ENCODE assay signal across 13 cellular contexts in the genomic region with DNA sequence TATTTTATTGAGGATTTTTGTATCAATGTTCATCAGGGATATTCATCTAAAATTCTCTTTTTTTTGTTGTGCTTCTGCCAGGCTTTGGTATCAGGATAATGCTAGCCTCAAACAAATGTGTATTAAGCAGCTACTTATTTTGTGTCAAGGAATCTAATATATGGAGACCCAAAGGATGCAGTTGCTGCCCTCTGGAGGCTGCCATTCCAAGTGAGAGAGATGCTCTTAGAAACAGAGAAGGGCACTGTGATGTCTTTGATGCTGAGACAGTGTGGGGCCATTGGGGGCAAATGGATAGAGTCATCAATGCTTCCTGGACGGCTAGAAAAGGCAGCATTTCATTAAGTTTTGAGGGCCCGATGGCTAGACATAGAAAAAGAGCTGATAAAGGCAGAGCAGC.
DNase-seq lines count a peak whose midpoint lies in the region; ATAC-seq, FAIRE-seq and TF ChIP-seq lines count a peak whose summit lies in the region.
"Had no signal": no experiment of that assay in that cellular context is flagged by ENCODE, and none has a peak within 500 bp of the region (broad histone marks: within the 10 kb centered on the region; RNA-seq: fewer than 3 reads in every experiment).

No MANE protein-coding gene starts in this region.

- CTCF ChIA-PET in OCI-LY7 (lab: Charles Lee; ENCODE audit: unreplicated experiment): no interaction called here

- H3K27ac ChIP-seq in cardiac muscle cell: no peak overlapping the region
- no peak overlapping the region for H3K27ac ChIP-seq in OCI-LY7 (ENCODE audit: low read depth, low read length, poor library complexity, severe bottlenecking)
- H3K27ac ChIP-seq in small intestine (ENCODE audit: low read depth in 1 of 2, low read length in 1 of 2): no peak overlapping the region
- H3K27ac ChIP-seq: HL-60 had no signal

- no peaks in the 10 kb centered on the region for H3K9me3 Mint-ChIP-seq in activated T-helper 1 cell treated with anti-CD3 and anti-CD28 coated beads, Interleukin-12 subunit alpha, Interleukin-12 subunit beta, Interleukin-2, Interleukin-4 antibody, amounts not matched to agents 30 ng/mL and 10 ng/mL and 1 ng/mL, durations not matched to agents 14 hours and 24 hours and 36 hours
- H3K9me3 Mint-ChIP-seq: T-helper 1 cell treated with Interleukin-12 subunit alpha and Interleukin-12 subunit beta and Interleukin-4 antibody, amounts not matched to agents 30 μg/mL and 1 μg/mL, for 36 hours had no signal

- intact Hi-C loops in cardiac septum (cut with DNase I) (no loop called here), OCI-LY7 (cut with micrococcal nuclease; ENCODE audit: unreplicated experiment) (no loop called here)
- intact Hi-C loops in activated T-helper 1 cell treated with anti-CD3 and anti-CD28 coated beads, Interleukin-12 subunit alpha, Interleukin-12 subunit beta, Interleukin-2, Interleukin-4 antibody, amounts not matched to agents 30 ng/mL and 10 ng/mL and 1 ng/mL, durations not matched to agents 14 hours and 24 hours and 36 hours (cut with micrococcal nuclease): loop anchor here (1.0 kb wide), 1 partner anchor 294 kb away; no protein-coding TSS in a partner anchor

- H3K4me2 ChIP-seq in OCI-LY7 (ENCODE audit: low read length): no peak overlapping the region

- peak; percentile 26 for TF ChIP-seq CTCF in cardiac muscle cell (IDR thresholded peaks at IDR 0.05; ENCODE audit: low read depth, low read length)
- TF ChIP-seq CTCF in OCI-LY7 (conservative IDR thresholded peaks at IDR 0.05; ENCODE audit: low read length): no peak; the same call in 1 of the 2 replicates
- TF ChIP-seq CTCF in fibroblast of mammary gland (conservative IDR thresholded peaks at IDR 0.05; ENCODE audit: control insufficient read depth, insufficient read depth, low read depth, low read length): peak; percentile 25

- no TSS peak for BruUV-seq in OCI-LY7 (replicated peaks; lab: Mats Ljungman, UMichigan)

- H2AFZ ChIP-seq in OCI-LY7 (ENCODE audit: low read length): no peak overlapping the region

- no peak overlapping the region for H3K4me3 Mint-ChIP-seq in activated T-helper 1 cell treated with anti-CD3 and anti-CD28 coated beads, Interleukin-12 subunit alpha, Interleukin-12 subunit beta, Interleukin-2, Interleukin-4 antibody, amounts not matched to agents 30 ng/mL and 10 ng/mL and 1 ng/mL, durations not matched to agents 14 hours and 24 hours and 36 hours
- H3K4me3 Mint-ChIP-seq: CD4-positive, CD25-positive, alpha-beta regulatory T cell; T-helper 1 cell treated with Interleukin-12 subunit alpha and Interleukin-12 subunit beta and Interleukin-4 antibody, amounts not matched to agents 30 μg/mL and 1 μg/mL, for 36 hours had no signal

- H3K36me3 ChIP-seq in cardiac muscle cell (no peaks in the 10 kb centered on the region), OCI-LY7 (ENCODE audit: insufficient read depth, low read length) (no peaks in the 10 kb centered on the region), small intestine (ENCODE audit: control insufficient read depth in 2 of 2, insufficient read depth in 2 of 2, low read length in 2 of 2) (no peaks in the 10 kb centered on the region)

- H3K4me3 ChIP-seq in cardiac muscle cell (no peak overlapping the region), OCI-LY7 (ENCODE audit: low read depth, low read length, poor library complexity, severe bottlenecking) (no peak overlapping the region), fibroblast of mammary gland (ENCODE audit: control insufficient read depth, low read depth, low read length) (no peak overlapping the region), small intestine (ENCODE audit: low read depth in 1 of 2, low read length in 2 of 2) (no peak overlapping the region)

- H3K9me2 ChIP-seq in OCI-LY7 (ENCODE audit: insufficient read depth, low read length): no peaks in the 10 kb centered on the region

- no peaks in the 10 kb centered on the region for H3K4me1 Mint-ChIP-seq in activated T-helper 1 cell treated with anti-CD3 and anti-CD28 coated beads, Interleukin-12 subunit alpha, Interleukin-12 subunit beta, Interleukin-2, Interleukin-4 antibody, amounts not matched to agents 30 ng/mL and 10 ng/mL and 1 ng/mL, durations not matched to agents 14 hours and 24 hours and 36 hours (ENCODE audit: low read depth)
- H3K4me1 Mint-ChIP-seq: CD4-positive, CD25-positive, alpha-beta regulatory T cell had no signal

- H3K27me3 ChIP-seq in cardiac muscle cell: no peaks in the 10 kb centered on the region
- H3K27me3 ChIP-seq in small intestine (ENCODE audit: control insufficient read depth in 2 of 2, insufficient read depth in 2 of 2, low read length in 2 of 2): no peaks in the 10 kb centered on the region

- POLR2A ChIA-PET in OCI-LY7 (lab: Charles Lee): no interaction called here

- no peaks in the 10 kb centered on the region for H3K27me3 Mint-ChIP-seq in activated T-helper 1 cell treated with anti-CD3 and anti-CD28 coated beads, Interleukin-12 subunit alpha, Interleukin-12 subunit beta, Interleukin-2, Interleukin-4 antibody, amounts not matched to agents 30 ng/mL and 10 ng/mL and 1 ng/mL, durations not matched to agents 14 hours and 24 hours and 36 hours (ENCODE audit: insufficient read depth)

- H3K4me1 ChIP-seq in cardiac muscle cell (ENCODE audit: low read depth): no peaks in the 10 kb centered on the region
- no peaks in the 10 kb centered on the region for H3K4me1 ChIP-seq in OCI-LY7 (ENCODE audit: insufficient read depth, low read length, poor library complexity, severe bottlenecking)
- H3K4me1 ChIP-seq in small intestine (ENCODE audit: control insufficient read depth in 2 of 2, insufficient read depth in 1 of 2, low read depth in 1 of 2, low read length in 1 of 2): peaks cover 0 to 2% of the 10 kb centered on the region in 2 donors

- 87 to 95% (median 91%) methylated on average over 2 of the region's 2 CpGs for WGBS in small intestine, 3 donors

- DNase-seq in cardiac muscle cell (ENCODE audit: low read depth in 1 of 2, low spot score in 1 of 2): peak in 1 of 2 donors; percentile 41
- DNase-seq in cardiac septum (ENCODE audit: low spot score): no peak
- DNase-seq in OCI-LY7 (ENCODE audit: low spot score): peak; percentile 3
- DNase-seq in fibroblast of mammary gland (ENCODE audit: low read depth): peak; percentile 36
- peak; percentile 13 for DNase-seq in small intestine
- no peak for DNase-seq in activated T-helper 1 cell treated with anti-CD3 and anti-CD28 coated beads, Interleukin-12 subunit alpha, Interleukin-12 subunit beta, Interleukin-2, Interleukin-4 antibody, amounts not matched to agents 30 ng/mL and 10 ng/mL and 1 ng/mL, durations not matched to agents 14 hours and 24 hours and 36 hours (ENCODE audit: low spot score)
- DNase-seq: NCI-H1436 had no signal

- FAIRE-seq in small intestine (lab: Jason Lieb, UNC): no peak
- FAIRE-seq: colon had no signal

- ATAC-seq in GM21717 (IDR thresholded peaks at IDR 0.05; ENCODE audit: unreplicated experiment): no peak
- ATAC-seq in GM21390 (IDR thresholded peaks at IDR 0.05; ENCODE audit: unreplicated experiment): no peak

- no peaks in the 10 kb centered on the region for H3K79me2 ChIP-seq in OCI-LY7 (ENCODE audit: insufficient read depth, low read depth, low read length)

- no peaks in the 10 kb centered on the region for H3K9me3 ChIP-seq in cardiac muscle cell (ENCODE audit: low read depth)
- H3K9me3 ChIP-seq in OCI-LY7 (ENCODE audit: low read length): no peaks in the 10 kb centered on the region
- H3K9me3 ChIP-seq in small intestine (ENCODE audit: control insufficient read depth, low read depth): no peaks in the 10 kb centered on the region

- no peaks in the 10 kb centered on the region for H3K36me3 Mint-ChIP-seq in activated T-helper 1 cell treated with anti-CD3 and anti-CD28 coated beads, Interleukin-12 subunit alpha, Interleukin-12 subunit beta, Interleukin-2, Interleukin-4 antibody, amounts not matched to agents 30 ng/mL and 10 ng/mL and 1 ng/mL, durations not matched to agents 14 hours and 24 hours and 36 hours (ENCODE audit: low read depth)
- H3K36me3 Mint-ChIP-seq: CD4-positive, CD25-positive, alpha-beta regulatory T cell had no signal

- no peaks in the 10 kb centered on the region for H4K20me1 ChIP-seq in OCI-LY7 (ENCODE audit: insufficient read depth, low read length)

- no peak overlapping the region for H3K27ac Mint-ChIP-seq in activated T-helper 1 cell treated with anti-CD3 and anti-CD28 coated beads, Interleukin-12 subunit alpha, Interleukin-12 subunit beta, Interleukin-2, Interleukin-4 antibody, amounts not matched to agents 30 ng/mL and 10 ng/mL and 1 ng/mL, durations not matched to agents 14 hours and 24 hours and 36 hours
- H3K27ac Mint-ChIP-seq: CD4-positive, CD25-positive, alpha-beta regulatory T cell; T-helper 1 cell treated with Interleukin-12 subunit alpha and Interleukin-12 subunit beta and Interleukin-4 antibody, amounts not matched to agents 30 μg/mL and 1 μg/mL, for 36 hours had no signal

Comparison
In these comparisons a context has a peak if more than half of its experiments do, and no peak if none do; other contexts are left out.
1. DNase-seq: peak in OCI-LY7 (single experiment), fibroblast of mammary gland (single experiment) and small intestine (single experiment); none in cardiac septum (single experiment) and activated T-helper 1 cell treated with anti-CD3 and anti-CD28 coated beads, Interleukin-12 subunit alpha, Interleukin-12 subunit beta, Interleukin-2, Interleukin-4 antibody, amounts not matched to agents 30 ng/mL and 10 ng/mL and 1 ng/mL, durations not matched to agents 14 hours and 24 hours and 36 hours (single experiment).